ENCODE assay signal across 1 cellular context in the genomic region with DNA sequence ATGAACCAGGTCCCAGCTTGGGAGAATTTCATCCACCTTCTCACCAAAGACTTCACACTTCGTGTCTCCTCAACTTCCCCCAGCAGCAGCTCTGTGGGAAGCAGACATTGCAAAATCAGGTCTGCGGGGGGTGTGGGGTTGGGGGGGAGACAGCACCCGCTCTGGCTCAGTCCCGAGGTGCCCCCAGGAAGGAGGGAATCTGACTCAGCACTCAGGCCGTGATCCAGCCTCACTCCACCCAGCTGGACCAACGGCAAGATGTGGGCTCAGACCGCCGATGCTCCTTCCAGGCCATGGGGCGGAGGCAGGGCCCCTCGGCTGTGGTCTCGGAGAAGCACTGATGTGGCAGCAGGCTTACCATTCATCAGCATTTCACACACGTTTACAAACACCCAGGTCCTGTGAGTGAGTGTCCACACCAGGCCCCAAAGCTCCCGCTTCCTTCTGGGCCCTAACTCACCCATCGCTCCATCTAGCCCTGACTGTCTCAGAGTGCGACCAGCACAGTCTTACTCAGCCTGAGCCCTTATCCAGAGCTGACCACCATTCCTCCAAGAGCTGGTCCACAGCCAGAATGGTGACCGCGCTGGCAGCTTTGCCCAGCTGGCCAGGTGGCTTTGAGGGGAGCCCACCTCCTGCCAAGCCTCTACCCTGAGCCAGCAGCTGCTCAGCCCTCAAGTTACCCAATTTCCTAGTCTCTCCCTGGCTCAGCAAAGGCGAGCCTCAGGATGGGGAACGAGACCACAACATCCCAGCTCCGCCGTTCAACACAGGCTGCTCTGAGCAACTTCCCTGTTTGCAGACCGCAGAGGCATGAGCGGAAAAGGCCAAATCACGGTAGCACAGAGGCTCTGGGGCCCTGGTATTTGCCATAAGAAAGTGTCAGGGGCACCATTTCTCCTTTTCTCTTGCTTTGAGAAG.
TF ChIP-seq lines count a peak whose summit lies in the region.

No MANE protein-coding gene starts in this region.

TF ChIP-seq in HepG2, 621 proteins besides CTCF, POLR2A, EP300 and RAD21:
- TF ChIP-seq TIGD3 (CRISPR knock-in tag; IDR thresholded peaks at IDR 0.05; ENCODE audit: borderline replicate concordance) = no peak
- no peak for TF ChIP-seq ZNF766 (CRISPR knock-in tag; IDR thresholded peaks at IDR 0.05; ENCODE audit: borderline replicate concordance)
- TF ChIP-seq ZNF225 (CRISPR knock-in tag; IDR thresholded peaks at IDR 0.05) = no peak
- no peak for TF ChIP-seq ZNF33B (CRISPR knock-in tag; IDR thresholded peaks at IDR 0.05)
- TF ChIP-seq NCOA5 (CRISPR knock-in tag; IDR thresholded peaks at IDR 0.05) = no peak
- no peak for TF ChIP-seq FOXO4 (CRISPR knock-in tag; conservative IDR thresholded peaks at IDR 0.05)
- no peak for TF ChIP-seq SMYD3 (CRISPR knock-in tag; IDR thresholded peaks at IDR 0.05)
- TF ChIP-seq ZNF841 (CRISPR knock-in tag; IDR thresholded peaks at IDR 0.05; ENCODE audit: borderline replicate concordance) = no peak
- no peak for TF ChIP-seq ZNF350 (CRISPR knock-in tag; IDR thresholded peaks at IDR 0.05; ENCODE audit: borderline replicate concordance, low read depth)
- TF ChIP-seq ZNF562 (CRISPR knock-in tag; IDR thresholded peaks at IDR 0.05; ENCODE audit: borderline replicate concordance) = no peak
- no peak for TF ChIP-seq SSRP1 (CRISPR knock-in tag; IDR thresholded peaks at IDR 0.05)
- no peak for TF ChIP-seq HNF4A (CRISPR knock-in tag; IDR thresholded peaks at IDR 0.05)
- no peak for TF ChIP-seq ONECUT2 (CRISPR knock-in tag; IDR thresholded peaks at IDR 0.05)
- TF ChIP-seq ZNF224 (CRISPR knock-in tag; IDR thresholded peaks at IDR 0.05) = no peak
- TF ChIP-seq, protein P1, sequence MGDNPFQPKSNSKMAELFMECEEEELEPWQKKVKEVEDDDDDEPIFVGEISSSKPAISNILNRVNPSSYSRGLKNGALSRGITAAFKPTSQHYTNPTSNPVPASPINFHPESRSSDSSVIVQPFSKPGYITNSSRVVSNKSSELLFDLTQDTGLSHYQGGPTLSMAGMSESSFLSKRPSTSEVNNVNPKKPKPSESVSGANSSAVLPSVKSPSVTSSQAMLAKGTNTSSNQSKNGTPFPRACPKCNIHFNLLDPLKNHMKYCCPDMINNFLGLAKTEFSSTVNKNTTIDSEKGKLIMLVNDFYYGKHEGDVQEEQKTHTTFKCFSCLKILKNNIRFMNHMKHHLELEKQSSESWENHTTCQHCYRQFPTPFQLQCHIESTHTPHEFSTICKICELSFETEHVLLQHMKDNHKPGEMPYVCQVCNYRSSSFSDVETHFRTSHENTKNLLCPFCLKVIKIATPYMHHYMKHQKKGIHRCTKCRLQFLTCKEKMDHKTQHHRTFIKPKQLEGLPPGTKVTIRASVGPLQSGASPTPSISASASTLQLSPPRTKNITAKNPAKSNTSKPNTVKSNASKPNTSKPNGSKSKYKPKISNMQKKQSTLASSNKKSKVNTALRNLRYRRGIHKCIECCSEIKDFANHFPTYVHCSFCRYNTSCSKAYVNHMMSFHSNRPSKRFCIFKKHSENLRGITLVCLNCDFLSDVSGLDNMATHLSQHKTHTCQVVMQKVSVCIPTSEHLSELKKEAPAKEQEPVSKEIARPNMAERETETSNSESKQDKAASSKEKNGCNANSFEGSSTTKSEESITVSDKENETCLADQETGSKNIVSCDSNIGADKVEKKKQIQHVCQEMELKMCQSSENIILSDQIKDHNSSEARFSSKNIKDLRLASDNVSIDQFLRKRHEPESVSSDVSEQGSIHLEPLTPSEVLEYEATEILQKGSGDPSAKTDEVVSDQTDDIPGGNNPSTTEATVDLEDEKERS (CRISPR knock-in tag; IDR thresholded peaks at IDR 0.05) = no peak
- TF ChIP-seq, protein P2, sequence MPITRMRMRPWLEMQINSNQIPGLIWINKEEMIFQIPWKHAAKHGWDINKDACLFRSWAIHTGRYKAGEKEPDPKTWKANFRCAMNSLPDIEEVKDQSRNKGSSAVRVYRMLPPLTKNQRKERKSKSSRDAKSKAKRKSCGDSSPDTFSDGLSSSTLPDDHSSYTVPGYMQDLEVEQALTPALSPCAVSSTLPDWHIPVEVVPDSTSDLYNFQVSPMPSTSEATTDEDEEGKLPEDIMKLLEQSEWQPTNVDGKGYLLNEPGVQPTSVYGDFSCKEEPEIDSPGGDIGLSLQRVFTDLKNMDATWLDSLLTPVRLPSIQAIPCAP (CRISPR knock-in tag; IDR thresholded peaks at IDR 0.05; ENCODE audit: low read depth) = no peak
- TF ChIP-seq SMAD9 (CRISPR knock-in tag; IDR thresholded peaks at IDR 0.05) = no peak
- no peak for TF ChIP-seq GABPA (IDR thresholded peaks at IDR 0.05; ENCODE audit: low read depth, low read length)
- no peak for TF ChIP-seq GABPA (CRISPR knock-in tag; IDR thresholded peaks at IDR 0.05; ENCODE audit: low read depth)
- TF ChIP-seq, protein P3, sequence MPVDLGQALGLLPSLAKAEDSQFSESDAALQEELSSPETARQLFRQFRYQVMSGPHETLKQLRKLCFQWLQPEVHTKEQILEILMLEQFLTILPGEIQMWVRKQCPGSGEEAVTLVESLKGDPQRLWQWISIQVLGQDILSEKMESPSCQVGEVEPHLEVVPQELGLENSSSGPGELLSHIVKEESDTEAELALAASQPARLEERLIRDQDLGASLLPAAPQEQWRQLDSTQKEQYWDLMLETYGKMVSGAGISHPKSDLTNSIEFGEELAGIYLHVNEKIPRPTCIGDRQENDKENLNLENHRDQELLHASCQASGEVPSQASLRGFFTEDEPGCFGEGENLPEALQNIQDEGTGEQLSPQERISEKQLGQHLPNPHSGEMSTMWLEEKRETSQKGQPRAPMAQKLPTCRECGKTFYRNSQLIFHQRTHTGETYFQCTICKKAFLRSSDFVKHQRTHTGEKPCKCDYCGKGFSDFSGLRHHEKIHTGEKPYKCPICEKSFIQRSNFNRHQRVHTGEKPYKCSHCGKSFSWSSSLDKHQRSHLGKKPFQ (CRISPR knock-in tag; IDR thresholded peaks at IDR 0.05; ENCODE audit: insufficient replicate concordance) = no peak
- no peak for TF ChIP-seq MXI1 (IDR thresholded peaks at IDR 0.05; ENCODE audit: borderline replicate concordance, low read depth, low read length)
